ENCODE assay signal across 25 cellular contexts in genomic region chr22:35119494-35119893, GRCh38. TPM values are rescaled to one million over a fixed set of nuclear protein-coding genes. Genes with fewer than 3 reads are reported as not detected.
DNase-seq lines count a peak whose midpoint lies in the region; ATAC-seq, FAIRE-seq and TF ChIP-seq lines count a peak whose summit lies in the region.
"Had no signal": no experiment of that assay in that cellular context is flagged by ENCODE, and none has a peak within 500 bp of the region (broad histone marks: within the 10 kb centered on the region; RNA-seq: fewer than 3 reads in every experiment).

No MANE protein-coding gene starts in this region.

- H3K4me1 Mint-ChIP-seq in endodermal cell = peaks cover 9% of the 10 kb centered on the region
- H3K4me1 Mint-ChIP-seq: CD4-positive, CD25-positive, alpha-beta regulatory T cell; CD8-positive, alpha-beta memory T cell had no signal

- H3K4me3 Mint-ChIP-seq in endodermal cell = no peak overlapping the region
- H3K4me3 Mint-ChIP-seq: CD4-positive, CD25-positive, alpha-beta regulatory T cell; CD8-positive, alpha-beta memory T cell had no signal

- no peak overlapping the region for H3K27ac Mint-ChIP-seq in endodermal cell
- H3K27ac Mint-ChIP-seq: CD4-positive, CD25-positive, alpha-beta regulatory T cell; CD8-positive, alpha-beta memory T cell had no signal

- H3K4me3 ChIP-seq in mucosa of descending colon = no peak overlapping the region
- no peak overlapping the region for H3K4me3 ChIP-seq in endodermal cell (ENCODE audit: low read length)
- H3K4me3 ChIP-seq: GM23248, HAP-1, K562 had no signal

- H3K9ac ChIP-seq in endodermal cell (ENCODE audit: extremely low read depth, low read length, poor library complexity, severe bottlenecking) = no peak overlapping the region
- H3K9ac ChIP-seq: GM23248 had no signal

- intact Hi-C loops in left colon (cut with DNase I, micrococcal nuclease) = no loop called here
- intact Hi-C loops in mucosa of descending colon (cut with DNase I, micrococcal nuclease) = no loop called here

- ATAC-seq in left colon = peak; percentile 45
- peak; percentile 46 for ATAC-seq in mucosa of descending colon
- no peak for ATAC-seq in HG03565 (IDR thresholded peaks at IDR 0.05; ENCODE audit: unreplicated experiment)
- ATAC-seq: K562 had no signal

- in situ Hi-C loops in GM13977 (cut with MboI; ENCODE audit: low pct_unique_long_range_greater_than_20kb, low sequenced_read_pairs, unreplicated experiment) = no loop called here

- peak; percentile 53 for FAIRE-seq in GM19239 (lab: Jason Lieb, UNC)
- FAIRE-seq: A204.1, G401.6, K562 had no signal

- H3K4me1 ChIP-seq in mucosa of descending colon (ENCODE audit: low read depth) (peaks cover 22% of the 10 kb centered on the region), endodermal cell (ENCODE audit: control insufficient read depth, insufficient read depth, low read length) (peaks cover 3% of the 10 kb centered on the region)
- H3K4me1 ChIP-seq: BE2C, HAP-1 had no signal

- H3K27me3 ChIP-seq in endodermal cell (ENCODE audit: control insufficient read depth, insufficient read depth, low read length, poor library complexity, severe bottlenecking) = no peaks in the 10 kb centered on the region
- H3K27me3 ChIP-seq: BE2C had no signal

- DNase-seq in GM19239 (ENCODE audit: insufficient read length, low spot score) = no peak
- no peak for DNase-seq in left colon
- peak in 1 of 3 donors; percentile 45 for DNase-seq in mucosa of descending colon
- DNase-seq in NAMALWA (ENCODE audit: low spot score) = no peak
- no peak for DNase-seq in endodermal cell
- DNase-seq in GM13977 (ENCODE audit: low spot score) = no peak
- DNase-seq: ACHN; BE2C; C1 segment of cervical spinal cord; CD4-positive, CD25-positive, alpha-beta regulatory T cell; CD8-positive, alpha-beta memory T cell; COR-L47; DMS 273 treated with DMSO at 0.1 percent for 48 hours; DMS53; DND-41; GM23248; IMR-90 had no signal

- no peak overlapping the region for H3K27ac ChIP-seq in endodermal cell (ENCODE audit: low read depth, low read length)
- H3K27ac ChIP-seq: GM23248, HL-60 had no signal

- H3K9me3 ChIP-seq in mucosa of descending colon (no peaks in the 10 kb centered on the region), endodermal cell (ENCODE audit: control insufficient read depth, low read length) (no peaks in the 10 kb centered on the region)
- H3K9me3 ChIP-seq: BE2C, HAP-1 had no signal

- H3K27me3 Mint-ChIP-seq in endodermal cell (ENCODE audit: insufficient read depth) = peaks cover 5% of the 10 kb centered on the region

- no peak for TF ChIP-seq CTCF in mucosa of descending colon (IDR thresholded peaks at IDR 0.05)
- TF ChIP-seq CTCF in endodermal cell (conservative IDR thresholded peaks at IDR 0.05) = no peak
- no peak for TF ChIP-seq CTCF in GM13977 (IDR thresholded peaks at IDR 0.05; ENCODE audit: extremely low read depth, insufficient read depth, missing control alignments)

- H3K9me3 Mint-ChIP-seq in endodermal cell = no peaks in the 10 kb centered on the region
- H3K9me3 Mint-ChIP-seq: CD4-positive, CD25-positive, alpha-beta regulatory T cell; CD8-positive, alpha-beta memory T cell had no signal

- H3K36me3 ChIP-seq in mucosa of descending colon (ENCODE audit: low read depth) (no peaks in the 10 kb centered on the region), endodermal cell (ENCODE audit: control insufficient read depth, insufficient read depth, low read length) (no peaks in the 10 kb centered on the region)
- H3K36me3 ChIP-seq: BE2C, HAP-1 had no signal

- no peaks in the 10 kb centered on the region for H3K36me3 Mint-ChIP-seq in endodermal cell (ENCODE audit: low read depth)
- H3K36me3 Mint-ChIP-seq: CD4-positive, CD25-positive, alpha-beta regulatory T cell; CD8-positive, alpha-beta memory T cell had no signal

RNA-seq across cellular contexts. Expression of gene ISX, which starts 53.5 kb away (rescaled TPM):
- total RNA-seq in left colon (10 to 100 TPM; 71.5 to 91.1 TPM), mucosa of descending colon (100 to 1,000 TPM in 1 of 3 donors, 10 to 100 TPM in 2; 35.3 to 104 (median 50.3) TPM), endodermal cell (under 1 TPM; 0.07 to 0.13 TPM)
- polyA plus RNA-seq in endodermal cell (2013, experiment 1 of 2) = 0.21 TPM
- 0.08 TPM for polyA plus RNA-seq in endodermal cell (2013, experiment 2 of 2)
- total RNA-seq: CD4-positive, CD25-positive, alpha-beta regulatory T cell; CD8-positive, alpha-beta memory T cell; GM23248; H4; HT1080; IMR-90 had no signal
- polyA plus RNA-seq: CD4-positive, CD25-positive, alpha-beta regulatory T cell; CD8-positive, alpha-beta memory T cell; GM23248; IMR-90 had no signal

Comparison
In these comparisons a context has a peak if more than half of its experiments do, and no peak if none do; other contexts are left out.
1. RNA of gene ISX, which starts 53.5 kb away (total RNA-seq): 71.5 to 91.1 TPM in left colon and 35.3 to 104 TPM in mucosa of descending colon; 0.07 to 0.13 TPM in endodermal cell; every median in the first group is over 10 times any median in the second.